Comparison of ENCODE assay signal across 8 cellular contexts in the genomic region with DNA sequence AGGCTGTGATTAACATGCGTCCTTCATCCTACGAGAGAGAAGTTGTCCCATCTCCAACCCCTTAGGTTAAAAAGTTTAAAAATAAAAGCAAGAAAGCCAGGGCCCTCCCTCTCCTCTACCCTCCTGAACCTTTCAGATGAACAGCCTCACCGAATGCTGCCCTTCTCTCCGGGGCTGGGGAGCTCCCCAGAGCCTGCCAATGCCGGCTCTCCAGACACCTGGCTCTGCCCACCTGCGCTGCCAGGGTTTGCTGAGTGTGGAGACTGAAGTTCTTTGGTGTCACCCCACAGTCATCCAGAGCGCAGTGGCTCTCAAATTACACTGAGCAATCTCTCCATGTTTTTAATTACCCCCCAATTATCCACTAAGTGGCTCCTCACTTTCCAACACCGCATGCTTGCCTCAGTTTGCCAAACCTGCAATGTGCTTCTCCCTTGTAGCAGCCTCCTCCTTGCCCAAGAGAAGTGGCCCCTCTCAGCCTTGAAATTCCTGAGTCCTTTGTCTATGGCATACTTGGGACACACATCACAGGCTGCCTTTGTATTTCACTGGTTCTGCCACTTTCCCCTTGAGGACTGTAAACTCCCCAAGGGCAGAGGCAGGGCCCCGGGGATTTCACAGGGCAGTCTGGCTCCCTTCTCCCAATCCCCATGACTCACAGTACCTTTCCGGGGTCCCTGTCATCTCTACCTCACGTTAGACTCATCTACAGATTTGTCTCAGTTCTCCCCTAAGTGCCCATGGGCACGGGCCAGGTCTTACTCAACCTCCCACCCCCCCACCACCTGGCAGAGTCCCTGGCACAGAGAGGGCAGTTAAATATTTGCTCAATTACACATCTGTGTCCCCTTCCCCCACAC. TPM values are rescaled to one million over a fixed set of nuclear protein-coding genes. Genes with fewer than 3 reads are reported as not detected.
DNase-seq lines count a peak whose midpoint lies in the region; FAIRE-seq and TF ChIP-seq lines count a peak whose summit lies in the region.

No MANE protein-coding gene starts in this region.

- peak overlapping the region; percentile 70 for H3K4me3 ChIP-seq in SJCRH30
- H3K4me3 ChIP-seq in astrocyte of the spinal cord (ENCODE audit: low read depth, low read length): peak overlapping the region; percentile 97
- peak overlapping the region; percentile 75 to 96 for H3K4me3 ChIP-seq in kidney (ENCODE audit: low read length in 2 of 2)

- peak overlapping the region; percentile 93 to 99 for H3K9ac ChIP-seq in kidney (ENCODE audit: low read length in 2 of 2)

- peak overlapping the region; percentile 56 for H3K27ac ChIP-seq in SJCRH30
- H3K27ac ChIP-seq in kidney (ENCODE audit: low read depth in 2 of 2, low read length in 2 of 2): peak overlapping the region; percentile 98 to 99

- peak; percentile 39 for DNase-seq in activated CD4-positive, CD25-positive, alpha-beta regulatory T cell treated with anti-CD3 and anti-CD28 coated beads, Interleukin-2, amount 50 U/mL, for 16 hours (ENCODE audit: low read depth, low spot score)
- DNase-seq in activated CD4-positive, CD25-positive, alpha-beta regulatory T cell treated with anti-CD3 and anti-CD28 coated beads, Interleukin-2, amount 50 U/mL, for 72 hours: no peak
- DNase-seq in SJCRH30: peak; percentile 26 to 50
- peak; percentile 30 for DNase-seq in astrocyte of the spinal cord (ENCODE audit: low read depth, low spot score)
- peak; percentile 85 for DNase-seq in kidney
- DNase-seq in stimulated activated CD4-positive, alpha-beta T cell treated with anti-CD3 and anti-CD28 coated beads, Interleukin-4, amount 100 ng/mL, for 24 hours: peak; percentile 75
- no peak for DNase-seq in ecto neural progenitor cell (ENCODE audit: low spot score)
- no peak for DNase-seq in mesenteric fat pad (ENCODE audit: low spot score)

- in situ Hi-C loops in astrocyte of the spinal cord (cut with HindIII; ENCODE audit: low sequenced_read_pairs): no loop called here

- TF ChIP-seq CTCF in astrocyte of the spinal cord (IDR thresholded peaks at IDR 0.05; ENCODE audit: low read depth, low read length) (no peak), kidney (IDR thresholded peaks at IDR 0.05; ENCODE audit: borderline replicate concordance, extremely low read depth, insufficient read depth) (no peak)

- no peak for FAIRE-seq in kidney (lab: Jason Lieb, UNC)

- H3K36me3 ChIP-seq in SJCRH30 (peaks cover 16% of the 10 kb centered on the region), kidney (ENCODE audit: control insufficient read depth in 1 of 2, insufficient read depth in 2 of 2, low read length in 2 of 2) (peaks cover 3% of the 10 kb centered on the region in 2 donors)

- no peaks in the 10 kb centered on the region for H3K27me3 ChIP-seq in SJCRH30

- intact Hi-C loops in kidney (cut with DNase I): no loop called here

- H3K9me3 ChIP-seq in SJCRH30 (replicated peaks) (no peaks in the 10 kb centered on the region), kidney (ENCODE audit: control insufficient read depth in 1 of 2, low read length in 2 of 2) (no peaks in the 10 kb centered on the region)

- peaks cover 17% of the 10 kb centered on the region for H3K4me1 ChIP-seq in SJCRH30
- peaks cover 20 to 25% of the 10 kb centered on the region in 2 donors for H3K4me1 ChIP-seq in kidney (ENCODE audit: control insufficient read depth in 1 of 2, insufficient read depth in 1 of 2, low read depth in 1 of 2, low read length in 2 of 2)

RNA-seq across cellular contexts. Expression of gene MYH9, which starts 2.0 kb away (rescaled TPM):
- 151 TPM in 2 replicates for total RNA-seq in SJCRH30 (2014; rRNA removed; shearing (Covaris generic))
- 655 TPM for total RNA-seq in kidney
- polyA plus RNA-seq in kidney (ENCODE audit: insufficient read depth, low read depth, low replicate concordance): 85.2 TPM
- total RNA-seq in mesenteric fat pad: 673 TPM

Comparison
In these comparisons a context has a peak if more than half of its experiments do, and no peak if none do; other contexts are left out.
1. DNase-seq: peak in activated CD4-positive, CD25-positive, alpha-beta regulatory T cell treated with anti-CD3 and anti-CD28 coated beads, Interleukin-2, amount 50 U/mL, for 16 hours (single experiment), SJCRH30 (2 of 2), astrocyte of the spinal cord (single experiment), kidney (single experiment) and stimulated activated CD4-positive, alpha-beta T cell treated with anti-CD3 and anti-CD28 coated beads, Interleukin-4, amount 100 ng/mL, for 24 hours (single experiment); none in activated CD4-positive, CD25-positive, alpha-beta regulatory T cell treated with anti-CD3 and anti-CD28 coated beads, Interleukin-2, amount 50 U/mL, for 72 hours (single experiment), ecto neural progenitor cell (single experiment) and mesenteric fat pad (single experiment).
2. Peak in every context shown above with its lines, with median percentiles within 50 percentile points of each other: H3K4me3 ChIP-seq.